In the genomic region with DNA sequence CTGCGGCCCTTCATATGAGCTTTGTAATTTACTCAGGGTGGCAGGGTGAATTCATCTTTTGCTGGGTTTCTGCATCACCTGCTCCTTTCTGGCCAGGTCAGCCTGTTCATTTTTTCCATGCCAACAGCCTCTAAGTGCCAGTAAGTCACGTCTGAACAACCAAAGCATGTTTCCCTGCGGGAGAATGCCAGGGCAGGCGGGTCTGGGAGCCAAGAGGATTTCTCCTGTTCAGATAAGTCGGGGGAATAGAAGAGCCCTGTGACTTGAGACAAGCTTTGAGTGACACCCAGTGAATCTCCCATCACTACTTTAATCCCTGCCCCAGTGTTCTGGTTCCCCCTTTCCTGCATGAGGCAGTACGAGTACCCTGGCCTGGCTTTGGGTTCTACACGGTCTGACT, we compare ENCODE assay signal across 11 cellular contexts.
DNase-seq lines count a peak whose midpoint lies in the region; ATAC-seq and TF ChIP-seq lines count a peak whose summit lies in the region.
"Had no signal": no experiment of that assay in that cellular context is flagged by ENCODE, and none has a peak within 500 bp of the region (broad histone marks: within the 10 kb centered on the region; RNA-seq: fewer than 3 reads in every experiment).

No MANE protein-coding gene starts in this region.

- no peak overlapping the region for H3K4me3 Mint-ChIP-seq in activated CD4-positive, alpha-beta T cell treated with anti-CD3 and anti-CD28 coated beads, Interleukin-2, amount 10 ng/mL, durations not matched to agents 7 days and 5 days
- H3K4me3 Mint-ChIP-seq in chondrocyte (ENCODE audit: unreplicated experiment) (peak overlapping the region; percentile 11), mesothelial cell of epicardium (no peak overlapping the region)

- DNase-seq in activated CD4-positive, alpha-beta T cell treated with anti-CD3 and anti-CD28 coated beads, Interleukin-2, amount 10 ng/mL, durations not matched to agents 7 days and 5 days: no peak
- no peak for DNase-seq in activated CD4-positive, alpha-beta T cell treated with anti-CD3 and anti-CD28 coated beads, Interleukin-2, amount 50 U/mL, for 48 hours
- DNase-seq in chondrocyte (ENCODE audit: low spot score) (no peak), mesothelial cell of epicardium (ENCODE audit: low spot score in 2 of 2, unreplicated experiment in 2 of 2) (no peak), transverse colon (no peak), H4 (ENCODE audit: low spot score) (no peak), HCEC 1CT (no peak)
- DNase-seq: small intestine had no signal

- H3K9me3 Mint-ChIP-seq in activated CD4-positive, alpha-beta T cell treated with anti-CD3 and anti-CD28 coated beads, Interleukin-2, amount 10 ng/mL, durations not matched to agents 7 days and 5 days: no peaks in the 10 kb centered on the region
- no peaks in the 10 kb centered on the region for H3K9me3 Mint-ChIP-seq in chondrocyte (ENCODE audit: low read depth)
- no peaks in the 10 kb centered on the region for H3K9me3 Mint-ChIP-seq in mesothelial cell of epicardium
- H3K9me3 Mint-ChIP-seq: IgD-negative memory B cell; T-helper 2 cell treated with Interferon-gamma antibody and Interleukin-4, amounts not matched to agents 5 μg/mL and 100 μg/mL, for 36 hours had no signal

- H3K4me1 Mint-ChIP-seq in activated CD4-positive, alpha-beta T cell treated with anti-CD3 and anti-CD28 coated beads, Interleukin-2, amount 10 ng/mL, durations not matched to agents 7 days and 5 days: peaks cover 66% of the 10 kb centered on the region
- H3K4me1 Mint-ChIP-seq in chondrocyte (ENCODE audit: low read depth) (peaks cover 98% of the 10 kb centered on the region), mesothelial cell of epicardium (peaks cover 91% of the 10 kb centered on the region)

- CTCF ChIA-PET in activated CD4-positive, alpha-beta T cell treated with anti-CD3 and anti-CD28 coated beads, Interleukin-2, amount 10 ng/mL, durations not matched to agents 7 days and 5 days (lab: Charles Lee): interaction anchor here (1.3 kb wide), 1 partner anchor 10 kb away, joined by 3 read pairs; no protein-coding TSS in a partner anchor

- H3K27ac ChIP-seq in transverse colon: peak overlapping the region; percentile 82 to 94 (median 90)

- intact Hi-C loops in transverse colon (cut with DNase I; ENCODE audit: low total_unique reads): no loop called here

- no peak for ATAC-seq in GM21576 (IDR thresholded peaks at IDR 0.05; ENCODE audit: unreplicated experiment)

- H3K9me3 ChIP-seq in transverse colon: no peaks in the 10 kb centered on the region

- TF ChIP-seq EP300 in transverse colon (IDR thresholded peaks at IDR 0.05; ENCODE audit: low read depth): no peak

- in situ Hi-C loops in transverse colon (cut with MboI; ENCODE audit: low pct_ligation_motif_present in 1 of 4, low pct_unique_long_range_greater_than_20kb in 1 of 4, low sequenced_read_pairs in 3 of 4): no loop called here

- no peak overlapping the region for H3K4me3 ChIP-seq in transverse colon

- H3K4me1 ChIP-seq in transverse colon: peaks cover 19 to 49% (median 42%) of the 10 kb centered on the region in 4 donors

- no peak for TF ChIP-seq POLR2A in transverse colon (IDR thresholded peaks at IDR 0.05)

- TF ChIP-seq CTCF in chondrocyte (IDR thresholded peaks at IDR 0.05) (no peak), mesothelial cell of epicardium (IDR thresholded peaks at IDR 0.05; ENCODE audit: unreplicated experiment) (no peak), transverse colon (IDR thresholded peaks at IDR 0.05) (no peak)

- WGBS in transverse colon (ENCODE audit: low coverage in 1 of 2), 2 donors: 56 to 73% methylated on average over 4 to 7 of the region's 7 CpGs

- no peaks in the 10 kb centered on the region for H3K27me3 Mint-ChIP-seq in activated CD4-positive, alpha-beta T cell treated with anti-CD3 and anti-CD28 coated beads, Interleukin-2, amount 10 ng/mL, durations not matched to agents 7 days and 5 days
- no peaks in the 10 kb centered on the region for H3K27me3 Mint-ChIP-seq in chondrocyte (ENCODE audit: low read depth)
- H3K27me3 Mint-ChIP-seq in mesothelial cell of epicardium (ENCODE audit: low read depth): no peaks in the 10 kb centered on the region

- H3K36me3 Mint-ChIP-seq in activated CD4-positive, alpha-beta T cell treated with anti-CD3 and anti-CD28 coated beads, Interleukin-2, amount 10 ng/mL, durations not matched to agents 7 days and 5 days (ENCODE audit: low read depth): no peaks in the 10 kb centered on the region
- no peaks in the 10 kb centered on the region for H3K36me3 Mint-ChIP-seq in chondrocyte (ENCODE audit: low read depth)
- no peaks in the 10 kb centered on the region for H3K36me3 Mint-ChIP-seq in mesothelial cell of epicardium
- H3K36me3 Mint-ChIP-seq: IgD-negative memory B cell had no signal

- peak overlapping the region; percentile 7 for H3K27ac Mint-ChIP-seq in activated CD4-positive, alpha-beta T cell treated with anti-CD3 and anti-CD28 coated beads, Interleukin-2, amount 10 ng/mL, durations not matched to agents 7 days and 5 days
- H3K27ac Mint-ChIP-seq in chondrocyte (ENCODE audit: unreplicated experiment) (peak overlapping the region; percentile 96), mesothelial cell of epicardium (peak overlapping the region; percentile 88)

- H3K27me3 ChIP-seq in transverse colon: no peaks in the 10 kb centered on the region

- H3K36me3 ChIP-seq in transverse colon: no peaks in the 10 kb centered on the region

- POLR2A ChIA-PET in activated CD4-positive, alpha-beta T cell treated with anti-CD3 and anti-CD28 coated beads, Interleukin-2, amount 10 ng/mL, durations not matched to agents 7 days and 5 days (lab: Charles Lee): no interaction called here

Comparison
In these comparisons a context has a peak if more than half of its experiments do, and no peak if none do; other contexts are left out.
1. H3K27ac Mint-ChIP-seq: peak in every context shown above with its lines; median percentile 96 in chondrocyte; 88 in mesothelial cell of epicardium; 7 in activated CD4-positive, alpha-beta T cell treated with anti-CD3 and anti-CD28 coated beads, Interleukin-2, amount 10 ng/mL, durations not matched to agents 7 days and 5 days.